Comparison of ENCODE assay signal across 23 cellular contexts in genomic region chr5:174309131-174309845, GRCh38.
"Had no signal": no experiment of that assay in that cellular context is flagged by ENCODE, and none has a peak within 500 bp of the region (broad histone marks: within the 10 kb centered on the region; RNA-seq: fewer than 3 reads in every experiment).

No MANE protein-coding gene starts in this region.

- H3K36me3 ChIP-seq: esophagus muscularis mucosa, prostate gland, WERI-Rb-1 had no signal

- H3K9me3 ChIP-seq: esophagus muscularis mucosa, mucosa of descending colon, prostate gland had no signal

- DNase-seq: activated CD4-positive, alpha-beta T cell treated with anti-CD3 and anti-CD28 coated beads, Interleukin-2, amount 10 ng/mL, durations not matched to agents 7 days and 5 days; activated CD4-positive, CD25-positive, alpha-beta regulatory T cell treated with anti-CD3 and anti-CD28 coated beads, Interleukin-2, amount 50 U/mL, for 72 hours; activated CD8-positive, alpha-beta T cell treated with anti-CD3 and anti-CD28 coated beads, Interleukin-2, amount 10 ng/mL, durations not matched to agents 7 days and 5 days; activated T-cell treated with anti-CD3 and anti-CD28 coated beads, Interleukin-2, amount 50 U/mL, for 24 hours; aorta; dermis blood vessel endothelial cell; effector memory CD8-positive, alpha-beta T cell; hypothalamus; left cardiac atrium; mesenchymal stem cell; mucosa of descending colon; nephron progenitor cell; occipital lobe; right cardiac atrium; stimulated activated CD4-positive, alpha-beta T cell treated with anti-CD3 and anti-CD28 coated beads, Interleukin-12 subunit alpha, Interleukin-12 subunit beta, amount 100 ng/mL, for 4 hours; stimulated activated CD4-positive, alpha-beta T cell treated with anti-CD3 and anti-CD28 coated beads, Interleukin-4, amount 100 ng/mL, for 4 hours; stimulated activated naive CD8-positive, alpha-beta T cell treated with anti-CD3 and anti-CD28 coated beads, Interleukin-15, Interleukin-2, amounts not matched to agents 100 U/mL and 50 U/mL, for 24 hours; T-cell; WERI-Rb-1 had no signal

- ATAC-seq: activated CD8-positive, alpha-beta T cell treated with anti-CD3 and anti-CD28 coated beads, Interleukin-2, amount 10 ng/mL, durations not matched to agents 7 days and 5 days; activated naive CD4-positive, alpha-beta T cell treated with anti-CD3 and anti-CD28 coated beads, Interleukin-2, amount 50 U/mL, for 72 hours; activated T-helper 17 cell treated with anti-CD3 and anti-CD28 coated beads, Interleukin-2, amount 50 U/mL, for 72 hours; effector memory CD8-positive, alpha-beta T cell; left cardiac atrium; mucosa of descending colon; right cardiac atrium; stimulated activated naive CD8-positive, alpha-beta T cell treated with anti-CD3 and anti-CD28 coated beads, Interleukin-15, Interleukin-2, amounts not matched to agents 100 U/mL and 50 U/mL, for 24 hours; T-cell had no signal

- H3K27ac ChIP-seq: esophagus muscularis mucosa, prostate gland, WERI-Rb-1 had no signal

- H3K4me3 ChIP-seq: esophagus muscularis mucosa, mucosa of descending colon, prostate gland had no signal
